ENCODE assay signal across 9 cellular contexts in genomic region chr6:158561247-158561884, GRCh38. TPM values are rescaled to one million over a fixed set of nuclear protein-coding genes. Genes with fewer than 3 reads are reported as not detected.
DNase-seq lines count a peak whose midpoint lies in the region; ATAC-seq and TF ChIP-seq lines count a peak whose summit lies in the region.
"Had no signal": no experiment of that assay in that cellular context is flagged by ENCODE, and none has a peak within 500 bp of the region (broad histone marks: within the 10 kb centered on the region; RNA-seq: fewer than 3 reads in every experiment).

No MANE protein-coding gene starts in this region.

- H3K27me3 ChIP-seq in SJCRH30 (no peaks in the 10 kb centered on the region), fibroblast of lung (ENCODE audit: control insufficient read depth, insufficient read depth, low read length) (no peaks in the 10 kb centered on the region), prostate gland (replicated peaks; ENCODE audit: insufficient read depth) (no peaks in the 10 kb centered on the region)

- H3K4me1 ChIP-seq in ES-I3 (ENCODE audit: insufficient read depth, low read length) (peaks cover 14% of the 10 kb centered on the region), SJCRH30 (peaks cover 5% of the 10 kb centered on the region; the same call in 1 of the 2 replicates), fibroblast of lung (ENCODE audit: control insufficient read depth, extremely low read depth, insufficient read depth, low read length) (peaks cover 10% of the 10 kb centered on the region), prostate gland (replicated peaks) (peaks cover 8% of the 10 kb centered on the region)

- DNase-seq in SJCRH30, result no peak
- DNase-seq in fibroblast of lung (ENCODE audit: low read depth in 2 of 2), result no peak
- DNase-seq in prostate gland (ENCODE audit: low spot score), result no peak
- no peak for DNase-seq in DMS79 (lab: John Stamatoyannopoulos, UW)
- no peak for DNase-seq in NCI-H2081 treated with DMSO at 0.1 percent for 48 hours (lab: John Stamatoyannopoulos, UW)
- DNase-seq in NCI-H2227 (lab: John Stamatoyannopoulos, UW; ENCODE audit: unreplicated experiment), result no peak
- DNase-seq: NCI-H526 treated with DMSO at 0.1 percent for 48 hours had no signal

- H3K79me2 ChIP-seq in fibroblast of lung (ENCODE audit: control insufficient read depth, insufficient read depth, low read length), result peaks cover 54% of the 10 kb centered on the region

- no peak overlapping the region for H3K27ac ChIP-seq in SJCRH30
- no peak overlapping the region for H3K27ac ChIP-seq in fibroblast of lung (ENCODE audit: insufficient read depth, low read length)
- no peak overlapping the region for H3K27ac ChIP-seq in prostate gland

- H2AFZ ChIP-seq in fibroblast of lung (ENCODE audit: low read length), result no peak overlapping the region

- intact Hi-C loops in prostate gland (cut with DNase I), result loop anchor here (5.0 kb wide), 1 partner anchor 334 kb away; no protein-coding TSS in a partner anchor

- ATAC-seq in GM21529 (IDR thresholded peaks at IDR 0.05; ENCODE audit: unreplicated experiment), result no peak

- H3K9ac ChIP-seq in ES-I3 (ENCODE audit: low read depth, low read length) (peak overlapping the region; percentile 59; the same call in 1 of the 2 replicates), fibroblast of lung (ENCODE audit: insufficient read depth, low read length) (no peak overlapping the region)

- H3K9me3 ChIP-seq in ES-I3 (ENCODE audit: control insufficient read depth, insufficient read depth, low read length) (no peaks in the 10 kb centered on the region), SJCRH30 (replicated peaks) (no peaks in the 10 kb centered on the region), fibroblast of lung (ENCODE audit: control insufficient read depth, insufficient read depth, low read depth, low read length) (no peaks in the 10 kb centered on the region), prostate gland (no peaks in the 10 kb centered on the region)

- 61% methylated on average over 14 of the region's 14 CpGs for WGBS in prostate gland

- TF ChIP-seq CTCF in fibroblast of lung (conservative IDR thresholded peaks at IDR 0.05 in 1 of 2, IDR thresholded peaks at IDR 0.05 in 1 of 2; ENCODE audit: low read depth in 1 of 2, low read length in 2 of 2) (no peak), prostate gland (IDR thresholded peaks at IDR 0.05) (no peak)

- H3K4me3 ChIP-seq in SJCRH30 (peak overlapping the region; percentile 86), fibroblast of lung (replicated peaks in 1 of 4; ENCODE audit: control extremely low read depth in 1 of 4, insufficient read depth in 1 of 4, low read depth in 3 of 4, low read length in 4 of 4) (peak overlapping the region; percentile 73 to 84 (median 75)), prostate gland (peak overlapping the region; percentile 83 to 97)

- H3K36me3 ChIP-seq in ES-I3 (ENCODE audit: insufficient read depth, low read length), result no peaks in the 10 kb centered on the region
- no peaks in the 10 kb centered on the region for H3K36me3 ChIP-seq in SJCRH30
- H3K36me3 ChIP-seq in fibroblast of lung (ENCODE audit: control insufficient read depth, insufficient read depth, low read length), result no peaks in the 10 kb centered on the region
- no peaks in the 10 kb centered on the region for H3K36me3 ChIP-seq in prostate gland

- H4K20me1 ChIP-seq in fibroblast of lung (ENCODE audit: control insufficient read depth, extremely low read depth, insufficient read depth, low read length), result peaks cover 9% of the 10 kb centered on the region

- peak overlapping the region; percentile 93 for H3K4me2 ChIP-seq in fibroblast of lung (ENCODE audit: extremely low read depth, insufficient read depth, low read length)

- no peak for TF ChIP-seq POLR2A in prostate gland (IDR thresholded peaks at IDR 0.05)

RNA-seq across cellular contexts. Expression of gene TMEM181, which starts 1.5 kb away (rescaled TPM):
- total RNA-seq in SJCRH30 (2014; rRNA removed; shearing (Covaris generic)), result 31.1 and 33.5 TPM in 2 replicates
- total RNA-seq in fibroblast of lung (36.0 and 37.2 TPM in 2 replicates), prostate gland (10 to 100 TPM; 26.0 to 67.9 TPM)
- polyA plus RNA-seq in fibroblast of lung, result 27.4 and 35.6 TPM in 2 replicates
- 17.8 and 23.1 TPM in 2 replicates for polyA plus RNA-seq in fibroblast of lung (2012)
- polyA minus RNA-seq in fibroblast of lung (ENCODE audit: low replicate concordance), result 13.2 and 18.2 TPM in 2 replicates
